Comparison of ENCODE assay signal across 1 cellular context in the genomic region with DNA sequence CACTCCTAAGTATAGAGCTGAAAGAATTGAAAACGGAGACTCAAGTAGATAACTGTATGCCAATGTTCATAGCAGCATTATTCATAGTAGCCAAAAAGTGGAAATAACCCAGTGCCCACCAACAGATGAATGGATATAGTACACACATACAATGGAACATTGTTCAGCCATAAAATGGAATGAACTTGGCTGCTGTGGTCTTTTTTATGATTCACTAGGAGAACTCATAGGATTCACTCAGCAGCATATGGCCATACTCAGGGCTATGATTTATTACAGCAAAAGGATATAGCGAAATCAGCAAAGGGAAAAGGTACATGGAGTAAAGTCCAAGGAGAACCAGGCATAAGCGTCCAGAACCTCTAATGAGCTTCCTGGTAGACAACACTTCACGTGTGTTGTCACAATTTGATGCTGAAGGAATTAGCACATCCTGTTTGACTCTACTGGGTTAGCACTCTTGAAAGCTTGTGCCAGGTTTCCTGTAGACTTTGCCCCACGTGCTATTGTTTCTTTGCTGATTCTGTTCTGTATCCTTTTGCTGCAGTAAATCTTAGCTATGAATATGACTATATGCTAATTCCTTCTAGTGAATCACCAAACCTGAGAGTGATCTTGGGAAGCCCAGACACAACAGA.
TF ChIP-seq lines count a peak whose summit lies in the region.

No MANE protein-coding gene starts in this region.

TF ChIP-seq in K562, 482 proteins besides CTCF, POLR2A, EP300 and RAD21:
- TF ChIP-seq DIDO1 (tag; IDR thresholded peaks at IDR 0.05; ENCODE audit: low read depth) (no peak), ETV6 (IDR thresholded peaks at IDR 0.05; ENCODE audit: borderline replicate concordance in 1 of 2, low read depth in 2 of 2, low read length in 1 of 2) (no peak), ETV6 (CRISPR knock-in tag; IDR thresholded peaks at IDR 0.05; ENCODE audit: borderline replicate concordance) (no peak), HDAC2 (IDR thresholded peaks at IDR 0.05) (no peak), SNRNP70 (optimal IDR thresholded peaks at IDR 0.05; ENCODE audit: low read depth, low read length) (no peak), MCM7 (IDR thresholded peaks at IDR 0.05) (no peak), IFI16 (CRISPR knock-in tag; IDR thresholded peaks at IDR 0.05) (no peak), CHD1 (IDR thresholded peaks at IDR 0.05; ENCODE audit: low read length) (no peak), ZNF217 (CRISPR knock-in tag; IDR thresholded peaks at IDR 0.05) (no peak), ETV1 (tag; conservative IDR thresholded peaks at IDR 0.05; ENCODE audit: low read depth) (no peak), MED1 (CRISPR knock-in tag; IDR thresholded peaks at IDR 0.05; ENCODE audit: borderline replicate concordance) (no peak), HDAC1 (IDR thresholded peaks at IDR 0.05) (no peak), ZNF717 (CRISPR knock-in tag; IDR thresholded peaks at IDR 0.05) (no peak), CREB1 (IDR thresholded peaks at IDR 0.05) (no peak), CREB1 (CRISPR knock-in tag; IDR thresholded peaks at IDR 0.05) (no peak)
- TF ChIP-seq, protein P1, sequence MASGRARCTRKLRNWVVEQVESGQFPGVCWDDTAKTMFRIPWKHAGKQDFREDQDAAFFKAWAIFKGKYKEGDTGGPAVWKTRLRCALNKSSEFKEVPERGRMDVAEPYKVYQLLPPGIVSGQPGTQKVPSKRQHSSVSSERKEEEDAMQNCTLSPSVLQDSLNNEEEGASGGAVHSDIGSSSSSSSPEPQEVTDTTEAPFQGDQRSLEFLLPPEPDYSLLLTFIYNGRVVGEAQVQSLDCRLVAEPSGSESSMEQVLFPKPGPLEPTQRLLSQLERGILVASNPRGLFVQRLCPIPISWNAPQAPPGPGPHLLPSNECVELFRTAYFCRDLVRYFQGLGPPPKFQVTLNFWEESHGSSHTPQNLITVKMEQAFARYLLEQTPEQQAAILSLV (tag; IDR thresholded peaks at IDR 0.05): no peak
- TF ChIP-seq, protein P2, sequence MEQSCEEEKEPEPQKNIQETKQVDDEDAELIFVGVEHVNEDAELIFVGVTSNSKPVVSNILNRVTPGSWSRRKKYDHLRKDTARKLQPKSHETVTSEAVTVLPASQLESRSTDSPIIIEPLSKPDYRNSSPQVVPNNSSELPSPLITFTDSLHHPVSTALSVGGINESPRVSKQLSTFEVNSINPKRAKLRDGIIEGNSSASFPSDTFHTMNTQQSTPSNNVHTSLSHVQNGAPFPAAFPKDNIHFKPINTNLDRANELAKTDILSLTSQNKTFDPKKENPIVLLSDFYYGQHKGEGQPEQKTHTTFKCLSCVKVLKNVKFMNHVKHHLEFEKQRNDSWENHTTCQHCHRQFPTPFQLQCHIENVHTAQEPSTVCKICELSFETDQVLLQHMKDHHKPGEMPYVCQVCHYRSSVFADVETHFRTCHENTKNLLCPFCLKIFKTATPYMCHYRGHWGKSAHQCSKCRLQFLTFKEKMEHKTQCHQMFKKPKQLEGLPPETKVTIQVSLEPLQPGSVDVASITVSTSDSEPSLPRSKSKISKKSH (CRISPR knock-in tag; IDR thresholded peaks at IDR 0.05): no peak
- TF ChIP-seq, protein P3, sequence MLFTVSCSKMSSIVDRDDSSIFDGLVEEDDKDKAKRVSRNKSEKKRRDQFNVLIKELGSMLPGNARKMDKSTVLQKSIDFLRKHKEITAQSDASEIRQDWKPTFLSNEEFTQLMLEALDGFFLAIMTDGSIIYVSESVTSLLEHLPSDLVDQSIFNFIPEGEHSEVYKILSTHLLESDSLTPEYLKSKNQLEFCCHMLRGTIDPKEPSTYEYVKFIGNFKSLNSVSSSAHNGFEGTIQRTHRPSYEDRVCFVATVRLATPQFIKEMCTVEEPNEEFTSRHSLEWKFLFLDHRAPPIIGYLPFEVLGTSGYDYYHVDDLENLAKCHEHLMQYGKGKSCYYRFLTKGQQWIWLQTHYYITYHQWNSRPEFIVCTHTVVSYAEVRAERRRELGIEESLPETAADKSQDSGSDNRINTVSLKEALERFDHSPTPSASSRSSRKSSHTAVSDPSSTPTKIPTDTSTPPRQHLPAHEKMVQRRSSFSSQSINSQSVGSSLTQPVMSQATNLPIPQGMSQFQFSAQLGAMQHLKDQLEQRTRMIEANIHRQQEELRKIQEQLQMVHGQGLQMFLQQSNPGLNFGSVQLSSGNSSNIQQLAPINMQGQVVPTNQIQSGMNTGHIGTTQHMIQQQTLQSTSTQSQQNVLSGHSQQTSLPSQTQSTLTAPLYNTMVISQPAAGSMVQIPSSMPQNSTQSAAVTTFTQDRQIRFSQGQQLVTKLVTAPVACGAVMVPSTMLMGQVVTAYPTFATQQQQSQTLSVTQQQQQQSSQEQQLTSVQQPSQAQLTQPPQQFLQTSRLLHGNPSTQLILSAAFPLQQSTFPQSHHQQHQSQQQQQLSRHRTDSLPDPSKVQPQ (CRISPR knock-in tag; IDR thresholded peaks at IDR 0.05; ENCODE audit: borderline replicate concordance): no peak
- TF ChIP-seq, protein P4, sequence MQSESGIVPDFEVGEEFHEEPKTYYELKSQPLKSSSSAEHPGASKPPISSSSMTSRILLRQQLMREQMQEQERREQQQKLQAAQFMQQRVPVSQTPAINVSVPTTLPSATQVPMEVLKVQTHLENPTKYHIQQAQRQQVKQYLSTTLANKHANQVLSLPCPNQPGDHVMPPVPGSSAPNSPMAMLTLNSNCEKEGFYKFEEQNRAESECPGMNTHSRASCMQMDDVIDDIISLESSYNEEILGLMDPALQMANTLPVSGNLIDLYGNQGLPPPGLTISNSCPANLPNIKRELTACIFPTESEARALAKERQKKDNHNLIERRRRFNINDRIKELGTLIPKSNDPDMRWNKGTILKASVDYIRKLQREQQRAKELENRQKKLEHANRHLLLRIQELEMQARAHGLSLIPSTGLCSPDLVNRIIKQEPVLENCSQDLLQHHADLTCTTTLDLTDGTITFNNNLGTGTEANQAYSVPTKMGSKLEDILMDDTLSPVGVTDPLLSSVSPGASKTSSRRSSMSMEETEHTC (IDR thresholded peaks at IDR 0.05): no peak
- TF ChIP-seq, protein P5, sequence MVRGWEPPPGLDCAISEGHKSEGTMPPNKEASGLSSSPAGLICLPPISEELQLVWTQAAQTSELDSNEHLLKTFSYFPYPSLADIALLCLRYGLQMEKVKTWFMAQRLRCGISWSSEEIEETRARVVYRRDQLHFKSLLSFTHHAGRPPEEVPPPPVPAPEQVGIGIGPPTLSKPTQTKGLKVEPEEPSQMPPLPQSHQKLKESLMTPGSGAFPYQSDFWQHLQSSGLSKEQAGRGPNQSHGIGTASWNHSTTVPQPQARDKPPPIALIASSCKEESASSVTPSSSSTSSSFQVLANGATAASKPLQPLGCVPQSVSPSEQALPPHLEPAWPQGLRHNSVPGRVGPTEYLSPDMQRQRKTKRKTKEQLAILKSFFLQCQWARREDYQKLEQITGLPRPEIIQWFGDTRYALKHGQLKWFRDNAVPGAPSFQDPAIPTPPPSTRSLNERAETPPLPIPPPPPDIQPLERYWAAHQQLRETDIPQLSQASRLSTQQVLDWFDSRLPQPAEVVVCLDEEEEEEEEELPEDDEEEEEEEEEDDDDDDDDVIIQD (CRISPR knock-in tag; IDR thresholded peaks at IDR 0.05): no peak
